ENCODE assay signal across 15 cellular contexts in the genomic region with DNA sequence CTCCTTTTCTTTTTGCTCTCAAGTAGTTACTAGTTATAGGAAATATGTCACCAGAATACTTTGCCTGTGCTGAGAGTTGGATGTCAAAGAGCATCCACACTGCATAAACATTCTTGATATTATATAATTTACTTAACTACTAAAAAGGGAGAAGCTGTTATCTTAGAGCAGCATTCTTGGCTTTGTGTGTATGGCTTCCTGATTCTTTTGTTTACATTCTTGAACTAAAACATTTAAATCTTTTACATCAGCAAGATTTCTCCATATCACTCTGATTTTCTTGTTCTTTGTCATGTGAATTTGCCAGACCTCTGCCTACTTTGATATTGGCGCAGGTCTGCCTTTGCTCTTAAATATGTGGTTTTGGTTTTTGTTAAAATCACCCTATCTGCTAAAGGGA. TPM values are rescaled to one million over a fixed set of nuclear protein-coding genes. Genes with fewer than 3 reads are reported as not detected.
DNase-seq lines count a peak whose midpoint lies in the region; TF ChIP-seq lines count a peak whose summit lies in the region.
"Had no signal": no experiment of that assay in that cellular context is flagged by ENCODE, and none has a peak within 500 bp of the region (broad histone marks: within the 10 kb centered on the region; RNA-seq: fewer than 3 reads in every experiment).

No MANE protein-coding gene starts in this region.

- H3K36me3 ChIP-seq in HUES6 (ENCODE audit: control insufficient read depth, insufficient read depth, low read length) (peaks cover 45% of the 10 kb centered on the region), adipocyte (ENCODE audit: control insufficient read depth, insufficient read depth, low read length, severe bottlenecking) (peaks cover 11% of the 10 kb centered on the region), smooth muscle cell (ENCODE audit: low read depth) (peaks cover 8% of the 10 kb centered on the region), SJCRH30 (peaks cover 24% of the 10 kb centered on the region), BE2C (peaks cover 3% of the 10 kb centered on the region)
- H3K36me3 ChIP-seq: colonic mucosa had no signal

- no peaks in the 10 kb centered on the region for H3K9me3 ChIP-seq in HUES6 (ENCODE audit: control insufficient read depth, insufficient read depth, low read depth, low read length)
- H3K9me3 ChIP-seq in adipocyte (ENCODE audit: control insufficient read depth, low read length) = no peaks in the 10 kb centered on the region
- no peaks in the 10 kb centered on the region for H3K9me3 ChIP-seq in smooth muscle cell (replicated peaks; ENCODE audit: low read depth)
- H3K9me3 ChIP-seq in SJCRH30 (replicated peaks) = no peaks in the 10 kb centered on the region
- H3K9me3 ChIP-seq in BE2C = no peaks in the 10 kb centered on the region
- H3K9me3 ChIP-seq: colonic mucosa, pancreas, tibial nerve had no signal

- H4K20me1 ChIP-seq in smooth muscle cell (ENCODE audit: low read depth) = no peaks in the 10 kb centered on the region

- H3K9ac ChIP-seq in HUES6 (ENCODE audit: low read length) (no peak overlapping the region), adipocyte (ENCODE audit: low read length) (no peak overlapping the region), smooth muscle cell (ENCODE audit: low read depth) (no peak overlapping the region)

- TF ChIP-seq CTCF in fibroblast of villous mesenchyme (IDR thresholded peaks at IDR 0.05; ENCODE audit: insufficient read depth, low read depth, low read length) = no peak
- TF ChIP-seq CTCF in smooth muscle cell (IDR thresholded peaks at IDR 0.05; ENCODE audit: borderline replicate concordance, insufficient read depth, poor library complexity, severe bottlenecking) = no peak
- TF ChIP-seq CTCF in BE2C (IDR thresholded peaks at IDR 0.05; ENCODE audit: low read depth, low read length) = no peak

- H3K27ac ChIP-seq in HUES6 (ENCODE audit: low read depth, low read length) = peak overlapping the region; percentile 55; the same call in 1 of the 2 replicates
- H3K27ac ChIP-seq in smooth muscle cell (ENCODE audit: low read depth) = peak overlapping the region; percentile 36
- H3K27ac ChIP-seq in SJCRH30 = no peak overlapping the region
- H3K27ac ChIP-seq: colonic mucosa, epithelial cell of prostate, pancreas, tibial nerve, WERI-Rb-1 had no signal

- peaks cover 2% of the 10 kb centered on the region for H3F3A ChIP-seq in smooth muscle cell (ENCODE audit: low read depth)

- DNase-seq in adipocyte (ENCODE audit: low read depth) (peak; percentile 60), fibroblast of villous mesenchyme (ENCODE audit: low read depth) (peak; percentile 81), smooth muscle cell (lab: John Stamatoyannopoulos, UW; ENCODE audit: unreplicated experiment) (no peak), SJCRH30 (no peak), BE2C (no peak), ureter (ENCODE audit: low spot score) (no peak)
- DNase-seq: amygdala; CD4-positive, alpha-beta memory T cell; colonic mucosa; NCI-H748 treated with DMSO at 0.1 percent for 48 hours; pancreas; WERI-Rb-1 had no signal

- H3K79me2 ChIP-seq in smooth muscle cell (ENCODE audit: low read depth) = peaks cover 15% of the 10 kb centered on the region

- H3K27me3 ChIP-seq in HUES6 (ENCODE audit: control insufficient read depth, insufficient read depth, low read length) (no peaks in the 10 kb centered on the region), adipocyte (replicated peaks; ENCODE audit: control insufficient read depth, insufficient read depth, low read length) (no peaks in the 10 kb centered on the region), smooth muscle cell (ENCODE audit: low read depth) (no peaks in the 10 kb centered on the region), SJCRH30 (no peaks in the 10 kb centered on the region), BE2C (no peaks in the 10 kb centered on the region)
- H3K27me3 ChIP-seq: colonic mucosa, pancreas, tibial nerve had no signal

- H3K4me1 ChIP-seq in HUES6 (ENCODE audit: control insufficient read depth, insufficient read depth, low read length) (peaks cover 27% of the 10 kb centered on the region), adipocyte (ENCODE audit: control insufficient read depth, insufficient read depth, low read length) (peaks cover 34% of the 10 kb centered on the region), smooth muscle cell (ENCODE audit: low read depth) (no peaks in the 10 kb centered on the region), SJCRH30 (no peaks in the 10 kb centered on the region), BE2C (0 out of 2 replicates have a peak, but pooled peaks cover 4% of the 10 kb centered on the region)
- H3K4me1 ChIP-seq: colonic mucosa had no signal

- no peak overlapping the region for H3K4me3 ChIP-seq in HUES6 (ENCODE audit: low read depth, low read length)
- H3K4me3 ChIP-seq in adipocyte (ENCODE audit: low read length) = no peak overlapping the region
- no peak overlapping the region for H3K4me3 ChIP-seq in fibroblast of villous mesenchyme (ENCODE audit: low read depth, low read length)
- H3K4me3 ChIP-seq in smooth muscle cell = no peak overlapping the region
- H3K4me3 ChIP-seq in SJCRH30 = no peak overlapping the region
- H3K4me3 ChIP-seq in BE2C (ENCODE audit: low read depth, low read length) = no peak overlapping the region
- H3K4me3 ChIP-seq: colonic mucosa, pancreas, tibial nerve had no signal

- peak overlapping the region; percentile 19 for H3K4me2 ChIP-seq in smooth muscle cell

- 63% methylated on average over 1 of the region's 1 CpG for WGBS in smooth muscle cell (ENCODE audit: low lambda C conversion rate)

- H2AFZ ChIP-seq in smooth muscle cell (ENCODE audit: low read depth) = no peak overlapping the region

RNA-seq across cellular contexts. Expression of gene SUCO, which starts 48.8 kb away (rescaled TPM):
- total RNA-seq in fibroblast of villous mesenchyme = 38.7 and 56.1 TPM in 2 replicates
- total RNA-seq in smooth muscle cell = 86.0 and 96.7 TPM in 2 replicates
- polyA plus RNA-seq in smooth muscle cell = 16.9 and 28.7 TPM in 2 replicates
- total RNA-seq in SJCRH30 (2014; rRNA removed; shearing (Covaris generic)) = 35.2 and 43.5 TPM in 2 replicates
- polyA plus RNA-seq in BE2C (2012; ENCODE audit: insufficient read depth, insufficient read length, low read depth) = 18.5 TPM
- total RNA-seq in ureter = 62.4 TPM

Comparison
In these comparisons a context has a peak if more than half of its experiments do, and no peak if none do; other contexts are left out.
1. DNase-seq: peak in adipocyte (single experiment) and fibroblast of villous mesenchyme (single experiment); none in smooth muscle cell (single experiment), SJCRH30 (0 of 2), BE2C (single experiment) and ureter (single experiment).